In the genomic region with DNA sequence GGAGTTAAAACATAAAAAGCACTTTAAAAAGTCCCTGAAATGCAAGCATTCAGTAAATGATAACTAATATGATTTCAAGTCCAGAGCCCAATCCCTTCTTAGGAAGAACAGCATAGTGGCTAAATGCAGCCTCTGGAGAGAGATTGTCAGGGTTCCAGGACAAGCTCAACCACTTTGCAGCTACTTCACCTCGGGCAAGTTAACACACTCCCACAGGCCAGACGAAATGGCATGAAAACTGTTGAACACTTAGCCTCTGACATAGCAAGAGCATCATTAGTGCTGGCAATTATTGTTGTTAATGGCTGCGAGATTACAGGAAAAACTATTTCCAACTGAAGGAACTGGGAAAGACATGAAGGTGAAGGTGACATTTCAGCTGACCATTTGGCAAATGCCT, we compare ENCODE assay signal across 16 cellular contexts.
A peak's percentile ranks its signal among the peaks of the same experiment; 100 is the strongest.
DNase-seq lines count a peak whose midpoint lies in the region; ATAC-seq and TF ChIP-seq lines count a peak whose summit lies in the region.
"Had no signal": no experiment of that assay in that cellular context is flagged by ENCODE, and none has a peak within 500 bp of the region (broad histone marks: within the 10 kb centered on the region; RNA-seq: fewer than 3 reads in every experiment).

No MANE protein-coding gene starts in this region.

- no peaks in the 10 kb centered on the region for H3K4me1 ChIP-seq in left ventricle myocardium inferior
- no peaks in the 10 kb centered on the region for H3K4me1 ChIP-seq in mucosa of descending colon (ENCODE audit: low read depth)

- no peaks in the 10 kb centered on the region for H3K9me3 ChIP-seq in left ventricle myocardium inferior (replicated peaks)
- peaks cover 3% of the 10 kb centered on the region for H3K9me3 ChIP-seq in mucosa of descending colon

- no peak for DNase-seq in Right ventricle myocardium superior
- no peak for DNase-seq in left ventricle myocardium inferior
- peak; percentile 46 for DNase-seq in DMS79 treated with DMSO at 0.1 percent for 48 hours (lab: John Stamatoyannopoulos, UW)
- peak; percentile 91 for DNase-seq in islet precursor cell
- DNase-seq in activated naive CD4-positive, alpha-beta T cell treated with anti-CD3 and anti-CD28 coated beads, Interleukin-2, amount 10 ng/mL, durations not matched to agents 7 days and 5 days = no peak
- no peak for DNase-seq in mucosa of descending colon
- DNase-seq: C1 segment of cervical spinal cord; Calu3; CD4-positive, alpha-beta memory T cell; COR-L47; DMS53; EL; GF-D8; H9 had no signal

- intact Hi-C loops in Right ventricle myocardium superior (cut with DNase I) (no loop called here), left ventricle myocardium inferior (cut with micrococcal nuclease) (no loop called here), mucosa of descending colon (cut with DNase I, micrococcal nuclease) (no loop called here)

- H3K36me3 Mint-ChIP-seq in activated naive CD4-positive, alpha-beta T cell treated with anti-CD3 and anti-CD28 coated beads, Interleukin-2, amount 10 ng/mL, durations not matched to agents 7 days and 5 days = no peaks in the 10 kb centered on the region
- H3K36me3 Mint-ChIP-seq: CD4-positive, alpha-beta memory T cell had no signal

- no peaks in the 10 kb centered on the region for H3K4me1 Mint-ChIP-seq in activated naive CD4-positive, alpha-beta T cell treated with anti-CD3 and anti-CD28 coated beads, Interleukin-2, amount 10 ng/mL, durations not matched to agents 7 days and 5 days
- H3K4me1 Mint-ChIP-seq: H9 had no signal

- H3K4me3 ChIP-seq in left ventricle myocardium inferior = no peak overlapping the region
- H3K4me3 ChIP-seq in mucosa of descending colon = no peak overlapping the region
- H3K4me3 ChIP-seq: GM23338 had no signal

- no peaks in the 10 kb centered on the region for H3K27me3 ChIP-seq in left ventricle myocardium inferior (ENCODE audit: low read depth)

- no peak overlapping the region for H3K27ac ChIP-seq in left ventricle myocardium inferior (replicated peaks)

- CTCF ChIA-PET in activated naive CD4-positive, alpha-beta T cell treated with anti-CD3 and anti-CD28 coated beads, Interleukin-2, amount 10 ng/mL, durations not matched to agents 7 days and 5 days (lab: Charles Lee) = no interaction called here

- H3K9me3 Mint-ChIP-seq in activated naive CD4-positive, alpha-beta T cell treated with anti-CD3 and anti-CD28 coated beads, Interleukin-2, amount 10 ng/mL, durations not matched to agents 7 days and 5 days = no peaks in the 10 kb centered on the region
- H3K9me3 Mint-ChIP-seq: GM23338, H9 had no signal

- no peaks in the 10 kb centered on the region for H3K27me3 Mint-ChIP-seq in activated naive CD4-positive, alpha-beta T cell treated with anti-CD3 and anti-CD28 coated beads, Interleukin-2, amount 10 ng/mL, durations not matched to agents 7 days and 5 days

- ATAC-seq in Right ventricle myocardium superior (ENCODE audit: poor library complexity) = peak; percentile 43
- ATAC-seq in mucosa of descending colon = no peak
- ATAC-seq: GM23338, HCT116 had no signal

- H3K36me3 ChIP-seq in left ventricle myocardium inferior (no peaks in the 10 kb centered on the region), mucosa of descending colon (ENCODE audit: low read depth) (no peaks in the 10 kb centered on the region)

- H3K27ac Mint-ChIP-seq in activated naive CD4-positive, alpha-beta T cell treated with anti-CD3 and anti-CD28 coated beads, Interleukin-2, amount 10 ng/mL, durations not matched to agents 7 days and 5 days = no peak overlapping the region
- H3K27ac Mint-ChIP-seq: CD4-positive, alpha-beta memory T cell; GM23338; H9 had no signal

- TF ChIP-seq CTCF in left ventricle myocardium inferior (IDR thresholded peaks at IDR 0.05; ENCODE audit: borderline replicate concordance) = no peak
- TF ChIP-seq CTCF in mucosa of descending colon (IDR thresholded peaks at IDR 0.05) = no peak

- no peak overlapping the region for H3K4me3 Mint-ChIP-seq in activated naive CD4-positive, alpha-beta T cell treated with anti-CD3 and anti-CD28 coated beads, Interleukin-2, amount 10 ng/mL, durations not matched to agents 7 days and 5 days
- H3K4me3 Mint-ChIP-seq: CD4-positive, alpha-beta memory T cell; GM23338; H9 had no signal

Comparison
In these comparisons a context has a peak if more than half of its experiments do, and no peak if none do; other contexts are left out.
1. DNase-seq: peak in DMS79 treated with DMSO at 0.1 percent for 48 hours (single experiment) and islet precursor cell (single experiment); none in Right ventricle myocardium superior (single experiment), left ventricle myocardium inferior (single experiment), activated naive CD4-positive, alpha-beta T cell treated with anti-CD3 and anti-CD28 coated beads, Interleukin-2, amount 10 ng/mL, durations not matched to agents 7 days and 5 days (single experiment) and mucosa of descending colon (0 of 3).